ENCODE assay signal across 23 cellular contexts in genomic region chr11:113270080-113270479, GRCh38.
"Had no signal": no experiment of that assay in that cellular context is flagged by ENCODE, and none has a peak within 500 bp of the region (broad histone marks: within the 10 kb centered on the region; RNA-seq: fewer than 3 reads in every experiment).

No MANE protein-coding gene starts in this region.

- H3K27me3 ChIP-seq: MG63, SJSA1 had no signal

- DNase-seq: IMR-90, Karpas-422, KG1, MG63, NCI-H1092, NCI-H1105 treated with DMSO at 0.1 percent for 48 hours, NCI-H1417 treated with DMSO at 0.1 percent for 48 hours, NCI-H187, NCI-H2081, NCI-H2107, NCI-H2171, NCI-H226, NCI-H446, NCI-H510A, NCI-H524 treated with DMSO at 0.1 percent for 48 hours, NCI-H82, Right ventricle myocardium superior, RPMI8226, SIG-M5 had no signal

- H3K4me3 ChIP-seq: MG63, SJSA1, SK-N-MC had no signal

- FAIRE-seq: HepG2, RCC 7860 had no signal

- H3K36me3 ChIP-seq: MG63, SJSA1 had no signal

- ATAC-seq: HepG2 had no signal
